In genomic region chr9:109780453-109781033, GRCh38 we compare ENCODE assay signal across 8 cellular contexts. TPM values are rescaled to one million over a fixed set of nuclear protein-coding genes. Genes with fewer than 3 reads are reported as not detected.
DNase-seq lines count a peak whose midpoint lies in the region; ATAC-seq and TF ChIP-seq lines count a peak whose summit lies in the region.

No MANE protein-coding gene starts in this region.

- intact Hi-C loops in CD8-positive, alpha-beta T cell (cut with DNase I, micrococcal nuclease), result no loop called here

- H3K27me3 ChIP-seq in adipocyte (replicated peaks; ENCODE audit: control insufficient read depth, insufficient read depth, low read length) (no peaks in the 10 kb centered on the region), hepatocyte (peaks cover 32% of the 10 kb centered on the region), skeletal muscle satellite cell (ENCODE audit: control insufficient read depth, insufficient read depth, low read length) (peaks cover 11% of the 10 kb centered on the region)
- H3K27me3 ChIP-seq in CD8-positive, alpha-beta T cell (ENCODE audit: insufficient read depth, low read length), result peaks cover 9% of the 10 kb centered on the region

- ATAC-seq in GM18519 (IDR thresholded peaks at IDR 0.05; ENCODE audit: low FRiP score, unreplicated experiment) (no peak), HG02884 (IDR thresholded peaks at IDR 0.05; ENCODE audit: unreplicated experiment) (no peak)
- ATAC-seq in CD8-positive, alpha-beta T cell, result no peak

- peak overlapping the region; percentile 58 for H2AFZ ChIP-seq in hepatocyte

- H3K4me2 ChIP-seq in hepatocyte, result peak overlapping the region; percentile 92
- H3K4me2 ChIP-seq in skeletal muscle satellite cell (ENCODE audit: low read length), result peak overlapping the region; percentile 83

- no peaks in the 10 kb centered on the region for H3K36me3 Mint-ChIP-seq in CD8-positive, alpha-beta T cell

- no peaks in the 10 kb centered on the region for H3K9me3 Mint-ChIP-seq in CD8-positive, alpha-beta T cell

- H3K36me3 ChIP-seq in adipocyte (ENCODE audit: control insufficient read depth, insufficient read depth, low read length, severe bottlenecking), result peaks cover 12% of the 10 kb centered on the region
- no peaks in the 10 kb centered on the region for H3K36me3 ChIP-seq in hepatocyte (replicated peaks; ENCODE audit: insufficient read depth, low read depth)
- no peaks in the 10 kb centered on the region for H3K36me3 ChIP-seq in skeletal muscle satellite cell (ENCODE audit: insufficient read depth, low read length)
- H3K36me3 ChIP-seq in CD8-positive, alpha-beta T cell (ENCODE audit: insufficient read depth, low read length), result no peaks in the 10 kb centered on the region

- H3K4me3 ChIP-seq in adipocyte (ENCODE audit: low read length), result peak overlapping the region; percentile 93
- H3K4me3 ChIP-seq in hepatocyte, result peak overlapping the region; percentile 77
- H3K4me3 ChIP-seq in skeletal muscle satellite cell (ENCODE audit: low read length), result peak overlapping the region; percentile 90
- H3K4me3 ChIP-seq in CD8-positive, alpha-beta T cell (ENCODE audit: low read depth, low read length), result no peak overlapping the region

- WGBS in hepatocyte (ENCODE audit: low lambda C conversion rate, missing lambda C conversion rate), result 5% methylated on average over 16 of the region's 16 CpGs

- peaks cover 30% of the 10 kb centered on the region for H3K27me3 Mint-ChIP-seq in CD8-positive, alpha-beta T cell (ENCODE audit: low read depth)

- H3K9me3 ChIP-seq in adipocyte (ENCODE audit: control insufficient read depth, low read length) (no peaks in the 10 kb centered on the region), hepatocyte (ENCODE audit: low read depth) (no peaks in the 10 kb centered on the region), skeletal muscle satellite cell (replicated peaks; ENCODE audit: low read length) (no peaks in the 10 kb centered on the region)
- no peaks in the 10 kb centered on the region for H3K9me3 ChIP-seq in CD8-positive, alpha-beta T cell (ENCODE audit: low read length)

- no peak overlapping the region for H3K27ac Mint-ChIP-seq in CD8-positive, alpha-beta T cell

- no peaks in the 10 kb centered on the region for H4K20me1 ChIP-seq in hepatocyte (ENCODE audit: insufficient read depth, poor library complexity, severe bottlenecking)

- H3K4me1 Mint-ChIP-seq in CD8-positive, alpha-beta T cell (ENCODE audit: low read depth), result no peaks in the 10 kb centered on the region

- H3K4me3 Mint-ChIP-seq in CD8-positive, alpha-beta T cell, result no peak overlapping the region

- H3K9me2 ChIP-seq in hepatocyte (replicated peaks; ENCODE audit: insufficient read depth), result no peaks in the 10 kb centered on the region

- peaks cover 5% of the 10 kb centered on the region for H3K79me2 ChIP-seq in hepatocyte

- CTCF ChIA-PET in CD8-positive, alpha-beta T cell (lab: Charles Lee), result no interaction called here

- POLR2A ChIA-PET in CD8-positive, alpha-beta T cell (lab: Charles Lee), result no interaction called here

- peak overlapping the region; percentile 79 for H3K27ac ChIP-seq in hepatocyte
- no peak overlapping the region for H3K27ac ChIP-seq in CD8-positive, alpha-beta T cell (ENCODE audit: low read depth, low read length)

- DNase-seq in HCEC 1CT (peak; percentile 25), adipocyte (ENCODE audit: low read depth) (peak; percentile 64), hepatocyte (ENCODE audit: low spot score) (no peak), mesenteric fat pad (ENCODE audit: low spot score) (no peak)
- DNase-seq in CD8-positive, alpha-beta T cell, result no peak

- TF ChIP-seq CTCF in hepatocyte (IDR thresholded peaks at IDR 0.05; ENCODE audit: poor library complexity), result no peak
- no peak for TF ChIP-seq CTCF in CD8-positive, alpha-beta T cell (IDR thresholded peaks at IDR 0.05)

- H3K4me1 ChIP-seq in adipocyte (ENCODE audit: control insufficient read depth, insufficient read depth, low read length), result peaks cover 29% of the 10 kb centered on the region
- H3K4me1 ChIP-seq in hepatocyte (ENCODE audit: insufficient read depth), result no peaks in the 10 kb centered on the region
- H3K4me1 ChIP-seq in skeletal muscle satellite cell (ENCODE audit: control insufficient read depth, insufficient read depth, low read length), result peaks cover 3% of the 10 kb centered on the region
- no peaks in the 10 kb centered on the region for H3K4me1 ChIP-seq in CD8-positive, alpha-beta T cell (ENCODE audit: insufficient read depth, low read length)

- H3K9ac ChIP-seq in adipocyte (ENCODE audit: low read length), result peak overlapping the region; percentile 98
- peak overlapping the region; percentile 94 for H3K9ac ChIP-seq in skeletal muscle satellite cell (ENCODE audit: low read depth, low read length)

RNA-seq across cellular contexts. Expression of gene PALM2AKAP2, which starts 0.5 kb away (rescaled TPM):
- total RNA-seq in hepatocyte (7.0 and 7.8 TPM in 2 replicates), mesenteric fat pad (120 TPM)
- polyA plus RNA-seq in hepatocyte, result 2.7 and 3.7 TPM in 2 replicates
- total RNA-seq in skeletal muscle satellite cell (2012; rRNA removed), result 3.1 and 8.9 TPM in 2 replicates
- not detected for total RNA-seq in CD8-positive, alpha-beta T cell

Comparison
In these comparisons a context has a peak if more than half of its experiments do, and no peak if none do; other contexts are left out.
1. DNase-seq: peak in HCEC 1CT (single experiment) and adipocyte (single experiment); none in hepatocyte (single experiment), mesenteric fat pad (single experiment) and CD8-positive, alpha-beta T cell (0 of 7).
2. RNA of gene PALM2AKAP2, which starts 0.5 kb away (total RNA-seq): 120 TPM in mesenteric fat pad (single experiment); 7.0 to 7.8 TPM in hepatocyte and not detected in CD8-positive, alpha-beta T cell; every median in the first group is over 10 times any median in the second.